Comparison of ENCODE assay signal across 8 cellular contexts in genomic region chr1:36285450-36286101, GRCh38. TPM values are rescaled to one million over a fixed set of nuclear protein-coding genes. Genes with fewer than 3 reads are reported as not detected.
DNase-seq lines count a peak whose midpoint lies in the region; ATAC-seq and TF ChIP-seq lines count a peak whose summit lies in the region.

No MANE protein-coding gene starts in this region.

- ATAC-seq in right cardiac atrium, result peak; percentile 79 to 82
- peak; percentile 71 to 83 for ATAC-seq in gastrocnemius medialis
- no peak for ATAC-seq in GM19351 (IDR thresholded peaks at IDR 0.05; ENCODE audit: unreplicated experiment)
- ATAC-seq in HG03139 (IDR thresholded peaks at IDR 0.05; ENCODE audit: unreplicated experiment), result no peak

- peak; percentile 49; the same call in 1 of the 2 replicates for TF ChIP-seq CTCF in GM12875 (IDR thresholded peaks at IDR 0.05; ENCODE audit: borderline replicate concordance, insufficient read depth, low read depth, low read length)
- peak; percentile 63 to 71 (median 70) for TF ChIP-seq CTCF in ascending aorta (IDR thresholded peaks at IDR 0.05)
- TF ChIP-seq CTCF in gastrocnemius medialis (IDR thresholded peaks at IDR 0.05 in 4 of 5, conservative IDR thresholded peaks at IDR 0.05 in 1 of 5), result peak; percentile 69 to 85 (median 80)

- H3K36me3 ChIP-seq in ascending aorta (peaks cover 51 to 68% of the 10 kb centered on the region in 2 donors), gastrocnemius medialis (peaks cover 0 to 48% of the 10 kb centered on the region in 2 donors)

- H3K4me1 ChIP-seq in ascending aorta (peaks cover 3 to 4% of the 10 kb centered on the region in 2 donors), right cardiac atrium (ENCODE audit: control insufficient read depth, insufficient read depth, low read length) (no peaks in the 10 kb centered on the region), gastrocnemius medialis (peaks cover 92 to 97% of the 10 kb centered on the region in 2 donors)

- in situ Hi-C loops in gastrocnemius medialis (cut with MboI; ENCODE audit: low sequenced_read_pairs in 4 of 4), result loop anchor here (5.0 to 25.0 kb wide), 7 partner anchors 51 to 191 kb away; partner anchors contain the start of gene MAP7D1 (in 1 of the 4)

- H3K9me3 ChIP-seq in ascending aorta (no peaks in the 10 kb centered on the region), right cardiac atrium (ENCODE audit: control insufficient read depth, low read length) (no peaks in the 10 kb centered on the region), gastrocnemius medialis (no peaks in the 10 kb centered on the region)

- intact Hi-C loops in ascending aorta (cut with DNase I), result loop anchor here (1.0 kb wide), 3 partner anchors 97 to 186 kb away; no protein-coding TSS in a partner anchor
- intact Hi-C loops in right cardiac atrium (cut with DNase I), result loop anchor here (5.0 to 10.0 kb wide), 6 partner anchors 51 to 141 kb away; partner anchors contain the start of genes MAP7D1 (in 1 of the 4), THRAP3 (in 1 of the 4) and TRAPPC3 (in 1 of the 4)
- intact Hi-C loops in gastrocnemius medialis (cut with DNase I; ENCODE audit: low total_unique reads), result loop anchor here (1.0 to 10.0 kb wide), 2 partner anchors 136 to 191 kb away; partner anchors contain the start of gene TRAPPC3

- H3K27me3 ChIP-seq in ascending aorta (no peaks in the 10 kb centered on the region), right cardiac atrium (ENCODE audit: control insufficient read depth, insufficient read depth) (no peaks in the 10 kb centered on the region), gastrocnemius medialis (no peaks in the 10 kb centered on the region)

- 40% methylated on average over 7 of the region's 7 CpGs for WGBS in right cardiac atrium

- peak; percentile 53 for DNase-seq in NCI-H146 (lab: John Stamatoyannopoulos, UW)
- DNase-seq in SW480 (ENCODE audit: low spot score), result peak; percentile 74
- peak in 1 of 2 donors; percentile 86 for DNase-seq in ascending aorta (ENCODE audit: low spot score in 2 of 2)
- peak in 1 of 3 donors; percentile 38 for DNase-seq in right cardiac atrium
- DNase-seq in gastrocnemius medialis, result peak; percentile 73 to 74

- H3K27ac ChIP-seq in ascending aorta (peak overlapping the region in 1 of 2 donors; percentile 20), right cardiac atrium (ENCODE audit: low read length) (no peak overlapping the region), gastrocnemius medialis (peak overlapping the region; percentile 89 to 92 (median 90))

- H3K4me3 ChIP-seq in GM12875 (ENCODE audit: low read depth, low read length), result no peak overlapping the region
- H3K4me3 ChIP-seq in ascending aorta, result no peak overlapping the region
- H3K4me3 ChIP-seq in right cardiac atrium (ENCODE audit: low read length), result no peak overlapping the region
- H3K4me3 ChIP-seq in gastrocnemius medialis, result peak overlapping the region in 2 of 4 donors; percentile 12 to 31

- no peak for TF ChIP-seq POLR2A in gastrocnemius medialis (IDR thresholded peaks at IDR 0.05)

RNA-seq across cellular contexts. Expression of gene SH3D21, which starts 20.6 kb away (rescaled TPM):
- total RNA-seq in ascending aorta, result 1.3 TPM
- total RNA-seq in right cardiac atrium, result 1 to 10 TPM; 2.5 to 4.7 (median 4.2) TPM
- 3.5 TPM for polyA plus RNA-seq in right cardiac atrium
- total RNA-seq in gastrocnemius medialis, result 1 to 10 TPM in 1 of 4 donors, under 1 TPM in 3; 0.10 to 1.4 (median 0.46) TPM

RNA-seq across cellular contexts. Expression of gene EVA1B, which starts 37.9 kb away (rescaled TPM):
- total RNA-seq in ascending aorta (251 TPM), right cardiac atrium (10 to 100 TPM; 11.5 to 14.0 (median 13.1) TPM), gastrocnemius medialis (10 to 100 TPM; 10.0 to 19.9 (median 14.8) TPM)
- polyA plus RNA-seq in right cardiac atrium, result 17.4 TPM

Comparison
In these comparisons a context has a peak if more than half of its experiments do, and no peak if none do; other contexts are left out.
1. ATAC-seq: peak in right cardiac atrium (2 of 2) and gastrocnemius medialis (2 of 2); none in GM19351 (single experiment) and HG03139 (single experiment).
2. RNA of gene EVA1B, which starts 37.9 kb away (total RNA-seq): 251 TPM in ascending aorta (single experiment); 10.0 to 19.9 TPM in gastrocnemius medialis and 11.5 to 14.0 TPM in right cardiac atrium; every median in the first group is over 10 times any median in the second.
3. Peak in every context shown above with its lines, with median percentiles within 50 percentile points of each other: CTCF ChIP-seq.